ENCODE assay signal across 8 cellular contexts in genomic region chr17:76266244-76266938, GRCh38. TPM values are rescaled to one million over a fixed set of nuclear protein-coding genes. Genes with fewer than 3 reads are reported as not detected.
DNase-seq lines count a peak whose midpoint lies in the region; ATAC-seq and TF ChIP-seq lines count a peak whose summit lies in the region.

No MANE protein-coding gene starts in this region.

- DNase-seq in DMS53 (lab: John Stamatoyannopoulos, UW) (peak; percentile 58), DMS53 treated with DMSO at 0.1 percent for 48 hours (lab: John Stamatoyannopoulos, UW; ENCODE audit: unreplicated experiment) (no peak), PC-9 (no peak), dorsolateral prefrontal cortex (no peak), myocyte (ENCODE audit: low read depth) (peak; percentile 30), NCI-H446 treated with DMSO at 0.1 percent for 48 hours (lab: John Stamatoyannopoulos, UW) (no peak)

- H3K79me2 ChIP-seq in PC-9 (ENCODE audit: low read depth): peaks cover 42% of the 10 kb centered on the region

- H3K9me3 ChIP-seq in PC-9 (ENCODE audit: insufficient read depth, low read depth): no peaks in the 10 kb centered on the region

- H3K4me3 ChIP-seq in PC-9 (peak overlapping the region; percentile 77), dorsolateral prefrontal cortex (peak overlapping the region; percentile 69 to 98 (median 87))

- H3K4me2 ChIP-seq in PC-9: peak overlapping the region; percentile 91

- CTCF ChIA-PET in PC-9 (lab: Charles Lee): interaction anchor here (0.7 kb wide), 1 partner anchor 125 kb away, joined by 9 read pairs; the partner anchor contains the start of gene FOXJ1

- peaks cover 25% of the 10 kb centered on the region for H3F3A ChIP-seq in PC-9 (ENCODE audit: insufficient read depth, low read depth)

- no peaks in the 10 kb centered on the region for H3K27me3 ChIP-seq in PC-9 (ENCODE audit: insufficient read depth, low read depth)
- no peaks in the 10 kb centered on the region for H3K27me3 ChIP-seq in dorsolateral prefrontal cortex

- H3K9me2 ChIP-seq in PC-9 (ENCODE audit: insufficient read depth): no peaks in the 10 kb centered on the region

- H3K4me1 ChIP-seq in PC-9 (replicated peaks; ENCODE audit: insufficient read depth): peaks cover 49% of the 10 kb centered on the region

- intact Hi-C loops in PC-9 (cut with micrococcal nuclease; ENCODE audit: unreplicated experiment): no loop called here
- intact Hi-C loops in dorsolateral prefrontal cortex (cut with DNase I): loop anchor here in 1 of 2 donors (5.0 kb wide), 1 partner anchor 99 kb away; no protein-coding TSS in a partner anchor

- no peak overlapping the region for H2AFZ ChIP-seq in PC-9

- ATAC-seq in HG03045 (IDR thresholded peaks at IDR 0.05; ENCODE audit: unreplicated experiment) (no peak), GM18498 (IDR thresholded peaks at IDR 0.05; ENCODE audit: unreplicated experiment) (no peak)

- TSS peak; percentile 49 for BruUV-seq in PC-9 (replicated peaks; lab: Mats Ljungman, UMichigan)

- H3K27ac ChIP-seq in PC-9 (0 out of 2 replicates have a peak overlapping the region, but pooled peaks have one; percentile 1), dorsolateral prefrontal cortex (peak overlapping the region; percentile 49 to 96 (median 89))

- H4K20me1 ChIP-seq in PC-9 (ENCODE audit: insufficient read depth): peaks cover 5% of the 10 kb centered on the region; the same call in 1 of the 2 replicates

- TF ChIP-seq CTCF in PC-9 (conservative IDR thresholded peaks at IDR 0.05): no peak
- TF ChIP-seq CTCF in dorsolateral prefrontal cortex (IDR thresholded peaks at IDR 0.05 in 54 of 56, conservative IDR thresholded peaks at IDR 0.05 in 2 of 56; ENCODE audit: low read depth in 1 of 56, partially characterized antibody in 56 of 56): no peak

- POLR2A ChIA-PET in PC-9 (lab: Charles Lee; ENCODE audit: unreplicated experiment): interaction anchor here (0.6 kb wide), 1 partner anchor 69 kb away, joined by 3 read pairs; no protein-coding TSS in a partner anchor

- H3K36me3 ChIP-seq in PC-9 (ENCODE audit: low read depth): no peaks in the 10 kb centered on the region

RNA-seq across cellular contexts. Expression of gene UBALD2, which starts 1.2 kb away (rescaled TPM):
- 110 and 134 TPM in 2 replicates for total RNA-seq in PC-9 (2021)
- total RNA-seq in dorsolateral prefrontal cortex: 10 to 100 TPM; 23.4 to 76.2 (median 37.1) TPM
- total RNA-seq in myocyte: 5.1 and 5.4 TPM in 2 replicates
- 17.1 TPM for polyA plus RNA-seq in myocyte (2012)

RNA-seq across cellular contexts. Expression of gene RNF157, which starts 26.1 kb away (rescaled TPM):
- total RNA-seq in PC-9 (2021): 5.7 and 7.2 TPM in 2 replicates
- 100 to 1,000 TPM in 116 of 120 experiments, 10 to 100 TPM in 4; 66.1 to 191 (median 137) TPM for total RNA-seq in dorsolateral prefrontal cortex
- 6.0 and 7.1 TPM in 2 replicates for total RNA-seq in myocyte
- polyA plus RNA-seq in myocyte (2012): 3.6 TPM

RNA-seq across cellular contexts. Expression of gene QRICH2, which starts 41.7 kb away (rescaled TPM):
- total RNA-seq in PC-9 (2021) (2.7 and 3.3 TPM in 2 replicates), dorsolateral prefrontal cortex (10 to 100 TPM in 81 of 120 experiments, 1 to 10 TPM in 39; 4.3 to 28.6 (median 11.3) TPM), myocyte (1.7 and 2.6 TPM in 2 replicates)
- polyA plus RNA-seq in myocyte (2012): 3.3 TPM

Comparison
In these comparisons a context has a peak if more than half of its experiments do, and no peak if none do; other contexts are left out.
1. DNase-seq: peak in DMS53 (single experiment) and myocyte (single experiment); none in DMS53 treated with DMSO at 0.1 percent for 48 hours (single experiment), PC-9 (0 of 2), dorsolateral prefrontal cortex (0 of 10) and NCI-H446 treated with DMSO at 0.1 percent for 48 hours (single experiment).